3 cellular contexts compared by ENCODE assay signal in the genomic region with DNA sequence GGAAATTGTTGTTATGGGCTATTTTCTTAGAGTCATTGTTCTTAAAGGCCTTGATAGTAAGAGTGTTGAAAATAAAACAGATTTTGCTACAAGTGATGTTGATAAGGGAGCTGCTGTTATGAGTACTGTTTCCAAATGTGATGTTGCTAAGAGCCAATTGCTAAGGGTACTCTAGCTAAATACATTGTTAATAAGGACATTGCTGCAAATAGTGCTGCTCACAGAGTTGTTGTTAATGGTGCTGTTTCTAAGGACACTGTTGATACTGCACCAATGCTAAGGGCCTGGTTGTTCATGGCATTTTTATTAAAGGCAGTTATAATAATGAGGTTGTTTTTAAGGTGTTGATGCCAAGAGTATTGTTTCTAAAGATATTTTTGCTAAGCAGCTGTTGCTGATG. TPM values are rescaled to one million over a fixed set of nuclear protein-coding genes. Genes with fewer than 3 reads are reported as not detected.
"Had no signal": no experiment of that assay in that cellular context is flagged by ENCODE, and none has a peak within 500 bp of the region (broad histone marks: within the 10 kb centered on the region; RNA-seq: fewer than 3 reads in every experiment).

No MANE protein-coding gene starts in this region.

RNA-seq across cellular contexts. Expression of gene SPATA31A5, which starts 52.2 kb away (rescaled TPM):
- total RNA-seq: LHCN-M2, M059J, MCF 10A had no signal
